ENCODE assay signal across 19 cellular contexts in the genomic region with DNA sequence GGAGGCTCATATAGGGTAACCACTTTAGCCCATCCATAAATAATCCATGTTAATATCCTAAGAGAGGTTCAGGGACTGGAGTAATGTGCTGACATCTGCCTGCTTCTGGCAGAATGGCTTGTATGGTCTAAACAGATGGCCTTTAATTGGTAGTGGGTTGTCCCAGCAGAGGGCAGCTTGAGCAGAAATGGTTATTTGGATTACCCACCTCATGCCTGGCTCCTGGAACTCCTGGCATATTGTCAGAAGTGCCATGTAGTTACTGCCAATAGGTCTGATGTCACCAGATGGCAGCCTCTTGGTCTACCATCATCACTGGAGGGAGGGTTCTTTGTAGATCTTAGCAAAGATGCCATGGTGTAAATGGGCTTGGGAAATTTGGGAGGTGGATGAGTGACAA.
DNase-seq lines count a peak whose midpoint lies in the region; ATAC-seq and TF ChIP-seq lines count a peak whose summit lies in the region.
"Had no signal": no experiment of that assay in that cellular context is flagged by ENCODE, and none has a peak within 500 bp of the region (broad histone marks: within the 10 kb centered on the region; RNA-seq: fewer than 3 reads in every experiment).

No MANE protein-coding gene starts in this region.

- H3K9me3 ChIP-seq in SK-N-SH = no peaks in the 10 kb centered on the region

- H3K4me1 Mint-ChIP-seq in stimulated activated naive CD8-positive, alpha-beta T cell treated with anti-CD3 and anti-CD28 coated beads, Interleukin-15, amount 100 ng/mL, for 72 hours = no peaks in the 10 kb centered on the region
- H3K4me1 Mint-ChIP-seq: B cell; CD4-positive, CD25-positive, alpha-beta regulatory T cell had no signal

- H3K79me2 ChIP-seq in SK-N-SH (ENCODE audit: insufficient read depth) = no peaks in the 10 kb centered on the region

- no peak for TF ChIP-seq EP300 in SK-N-SH (IDR thresholded peaks at IDR 0.05; ENCODE audit: borderline replicate concordance in 1 of 2, low read depth in 1 of 2, low read length in 1 of 2)

- no peak overlapping the region for H3K27ac Mint-ChIP-seq in stimulated activated naive CD8-positive, alpha-beta T cell treated with anti-CD3 and anti-CD28 coated beads, Interleukin-15, amount 100 ng/mL, for 72 hours
- H3K27ac Mint-ChIP-seq: B cell; CD4-positive, CD25-positive, alpha-beta regulatory T cell had no signal

- TF ChIP-seq CTCF in SK-N-SH (IDR thresholded peaks at IDR 0.05) = no peak

- no peak overlapping the region for H3K4me2 ChIP-seq in SK-N-SH
- H3K4me2 ChIP-seq: KMS-11 had no signal

- no peaks in the 10 kb centered on the region for H3K36me3 ChIP-seq in SK-N-SH (replicated peaks in 1 of 2; ENCODE audit: control insufficient read depth in 1 of 2, insufficient read depth in 2 of 2, low read length in 1 of 2)

- no peak for ATAC-seq in SK-N-SH treated with all-trans-retinoic acid at 6 μM for 48 hours
- no peak for ATAC-seq in stimulated activated naive CD8-positive, alpha-beta T cell treated with anti-CD3 and anti-CD28 coated beads, Interleukin-15, amount 100 ng/mL, for 72 hours

- no peaks in the 10 kb centered on the region for H3K27me3 ChIP-seq in SK-N-SH (ENCODE audit: insufficient read depth)

- H3K9me3 Mint-ChIP-seq in stimulated activated naive CD8-positive, alpha-beta T cell treated with anti-CD3 and anti-CD28 coated beads, Interleukin-15, amount 100 ng/mL, for 72 hours = no peaks in the 10 kb centered on the region

- H3K9me2 ChIP-seq in SK-N-SH = no peaks in the 10 kb centered on the region

- H3K27me3 Mint-ChIP-seq in stimulated activated naive CD8-positive, alpha-beta T cell treated with anti-CD3 and anti-CD28 coated beads, Interleukin-15, amount 100 ng/mL, for 72 hours = no peaks in the 10 kb centered on the region
- H3K27me3 Mint-ChIP-seq: B cell; CD4-positive, CD25-positive, alpha-beta regulatory T cell had no signal

- H4K20me1 ChIP-seq in SK-N-SH (ENCODE audit: insufficient read depth) = no peaks in the 10 kb centered on the region

- H3F3A ChIP-seq in SK-N-SH (replicated peaks; ENCODE audit: insufficient read depth) = no peaks in the 10 kb centered on the region

- DNase-seq in SK-N-SH (peak; percentile 26), NCI-H1694 treated with DMSO at 0.1 percent for 48 hours (lab: John Stamatoyannopoulos, UW) (peak; percentile 98), NCI-H69 (lab: John Stamatoyannopoulos, UW) (peak; percentile 96), GF-D8 (lab: John Stamatoyannopoulos, UW) (no peak), iPS-NIHi7 (ENCODE audit: extremely low spot score) (no peak)
- DNase-seq in stimulated activated CD4-positive, alpha-beta T cell treated with anti-CD3 and anti-CD28 coated beads, Interleukin-4, amount 100 ng/mL, for 24 hours = no peak
- DNase-seq in stimulated activated naive CD8-positive, alpha-beta T cell treated with anti-CD3 and anti-CD28 coated beads, Interleukin-15, amount 100 ng/mL, for 72 hours = no peak
- DNase-seq: 8988T; CD4-positive, CD25-positive, alpha-beta regulatory T cell; COR-L47; NCI-H1048; NCI-H1436 treated with DMSO at 0.1 percent for 48 hours; NCI-H226; OCI-M1; T-helper 2 cell had no signal

- no peaks in the 10 kb centered on the region; a peak in 1 of 4 replicates for H3K4me1 ChIP-seq in SK-N-SH (ENCODE audit: control insufficient read depth in 1 of 2, insufficient read depth in 2 of 2, low read depth in 1 of 2, low read length in 1 of 2)

- POLR2A ChIA-PET in SK-N-SH (lab: Yijun Ruan, JAX) = no interaction called here

- no peak overlapping the region for H3K9ac ChIP-seq in SK-N-SH
- H3K9ac ChIP-seq: KMS-11 had no signal

- no peak overlapping the region for H3K4me3 Mint-ChIP-seq in stimulated activated naive CD8-positive, alpha-beta T cell treated with anti-CD3 and anti-CD28 coated beads, Interleukin-15, amount 100 ng/mL, for 72 hours
- H3K4me3 Mint-ChIP-seq: B cell; CD4-positive, CD25-positive, alpha-beta regulatory T cell had no signal

- no peak for TF ChIP-seq RAD21 in SK-N-SH (IDR thresholded peaks at IDR 0.05; ENCODE audit: low read length)

- no peak overlapping the region for H3K27ac ChIP-seq in SK-N-SH (ENCODE audit: low read depth in 2 of 2, low read length in 1 of 2)
- H3K27ac ChIP-seq: KMS-11, RWPE1 had no signal

- CTCF ChIA-PET in SK-N-SH (lab: Yijun Ruan, JAX) = interaction anchor here (0.7 to 1.3 kb wide), 2 partner anchors 9 to 422 kb away, joined by 3 to 4 read pairs; no protein-coding TSS in a partner anchor

- no peak overlapping the region for H3K4me3 ChIP-seq in SK-N-SH (ENCODE audit: low read depth in 2 of 2, low read length in 1 of 2)

- H2AFZ ChIP-seq in SK-N-SH (ENCODE audit: low read depth) = no peak overlapping the region

TF ChIP-seq in SK-N-SH, 30 proteins besides CTCF, POLR2A, EP300 and RAD21:
- no peak for TF ChIP-seq TEAD4 (IDR thresholded peaks at IDR 0.05; ENCODE audit: borderline replicate concordance, insufficient read depth)
- TF ChIP-seq NFIC (IDR thresholded peaks at IDR 0.05; ENCODE audit: borderline replicate concordance) = no peak
- TF ChIP-seq FOXJ3 (CRISPR knock-in tag; IDR thresholded peaks at IDR 0.05) = no peak
- TF ChIP-seq CHD2 (IDR thresholded peaks at IDR 0.05; ENCODE audit: low read length, partially characterized antibody) = no peak
- TF ChIP-seq JUND (IDR thresholded peaks at IDR 0.05) = no peak
- TF ChIP-seq TAF1 (IDR thresholded peaks at IDR 0.05; ENCODE audit: borderline replicate concordance, low read depth, low read length) = no peak
- no peak for TF ChIP-seq POLR2AphosphoS5 (IDR thresholded peaks at IDR 0.05; ENCODE audit: low read depth, low read length)
- TF ChIP-seq, protein P1, sequence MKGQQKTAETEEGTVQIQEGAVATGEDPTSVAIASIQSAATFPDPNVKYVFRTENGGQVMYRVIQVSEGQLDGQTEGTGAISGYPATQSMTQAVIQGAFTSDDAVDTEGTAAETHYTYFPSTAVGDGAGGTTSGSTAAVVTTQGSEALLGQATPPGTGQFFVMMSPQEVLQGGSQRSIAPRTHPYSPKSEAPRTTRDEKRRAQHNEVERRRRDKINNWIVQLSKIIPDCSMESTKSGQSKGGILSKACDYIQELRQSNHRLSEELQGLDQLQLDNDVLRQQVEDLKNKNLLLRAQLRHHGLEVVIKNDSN (IDR thresholded peaks at IDR 0.05; ENCODE audit: borderline replicate concordance, low read depth) = no peak
- TF ChIP-seq, protein P2, sequence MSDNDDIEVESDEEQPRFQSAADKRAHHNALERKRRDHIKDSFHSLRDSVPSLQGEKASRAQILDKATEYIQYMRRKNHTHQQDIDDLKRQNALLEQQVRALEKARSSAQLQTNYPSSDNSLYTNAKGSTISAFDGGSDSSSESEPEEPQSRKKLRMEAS (IDR thresholded peaks at IDR 0.05; ENCODE audit: low read depth) = no peak
- TF ChIP-seq EZH2phosphoT487 (IDR thresholded peaks at IDR 0.05; ENCODE audit: borderline replicate concordance, low read depth) = no peak
- TF ChIP-seq, protein P3, sequence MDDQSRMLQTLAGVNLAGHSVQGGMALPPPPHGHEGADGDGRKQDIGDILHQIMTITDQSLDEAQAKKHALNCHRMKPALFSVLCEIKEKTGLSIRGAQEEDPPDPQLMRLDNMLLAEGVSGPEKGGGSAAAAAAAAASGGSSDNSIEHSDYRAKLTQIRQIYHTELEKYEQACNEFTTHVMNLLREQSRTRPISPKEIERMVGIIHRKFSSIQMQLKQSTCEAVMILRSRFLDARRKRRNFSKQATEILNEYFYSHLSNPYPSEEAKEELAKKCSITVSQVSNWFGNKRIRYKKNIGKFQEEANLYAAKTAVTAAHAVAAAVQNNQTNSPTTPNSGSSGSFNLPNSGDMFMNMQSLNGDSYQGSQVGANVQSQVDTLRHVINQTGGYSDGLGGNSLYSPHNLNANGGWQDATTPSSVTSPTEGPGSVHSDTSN (IDR thresholded peaks at IDR 0.05) = no peak

TF ChIP-seq in SK-N-SH treated with all-trans-retinoic acid at 6 μM for 48 hours, 23 proteins besides CTCF, POLR2A, EP300 and RAD21:
- TF ChIP-seq PPARA (CRISPR knock-in tag; IDR thresholded peaks at IDR 0.05; ENCODE audit: borderline replicate concordance) (no peak), TCF4 (CRISPR knock-in tag; IDR thresholded peaks at IDR 0.05; ENCODE audit: borderline replicate concordance) (no peak), ARNTL (CRISPR knock-in tag; IDR thresholded peaks at IDR 0.05; ENCODE audit: borderline replicate concordance, low read depth) (no peak), BACH2 (CRISPR knock-in tag; IDR thresholded peaks at IDR 0.05; ENCODE audit: borderline replicate concordance) (no peak), OSR1 (CRISPR knock-in tag; IDR thresholded peaks at IDR 0.05) (no peak), ISL1 (CRISPR knock-in tag; IDR thresholded peaks at IDR 0.05) (no peak), RARB (CRISPR knock-in tag; IDR thresholded peaks at IDR 0.05) (no peak), ESRRG (CRISPR knock-in tag; IDR thresholded peaks at IDR 0.05) (no peak), ZNF565 (CRISPR knock-in tag; conservative IDR thresholded peaks at IDR 0.05; ENCODE audit: low read depth) (no peak), ZNF8 (CRISPR knock-in tag; IDR thresholded peaks at IDR 0.05) (no peak)
- TF ChIP-seq, protein P4, sequence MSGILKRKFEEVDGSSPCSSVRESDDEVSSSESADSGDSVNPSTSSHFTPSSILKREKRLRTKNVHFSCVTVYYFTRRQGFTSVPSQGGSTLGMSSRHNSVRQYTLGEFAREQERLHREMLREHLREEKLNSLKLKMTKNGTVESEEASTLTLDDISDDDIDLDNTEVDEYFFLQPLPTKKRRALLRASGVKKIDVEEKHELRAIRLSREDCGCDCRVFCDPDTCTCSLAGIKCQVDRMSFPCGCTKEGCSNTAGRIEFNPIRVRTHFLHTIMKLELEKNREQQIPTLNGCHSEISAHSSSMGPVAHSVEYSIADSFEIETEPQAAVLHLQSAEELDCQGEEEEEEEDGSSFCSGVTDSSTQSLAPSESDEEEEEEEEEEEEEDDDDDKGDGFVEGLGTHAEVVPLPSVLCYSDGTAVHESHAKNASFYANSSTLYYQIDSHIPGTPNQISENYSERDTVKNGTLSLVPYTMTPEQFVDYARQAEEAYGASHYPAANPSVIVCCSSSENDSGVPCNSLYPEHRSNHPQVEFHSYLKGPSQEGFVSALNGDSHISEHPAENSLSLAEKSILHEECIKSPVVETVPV (CRISPR knock-in tag; IDR thresholded peaks at IDR 0.05) = no peak
- TF ChIP-seq, protein P5, sequence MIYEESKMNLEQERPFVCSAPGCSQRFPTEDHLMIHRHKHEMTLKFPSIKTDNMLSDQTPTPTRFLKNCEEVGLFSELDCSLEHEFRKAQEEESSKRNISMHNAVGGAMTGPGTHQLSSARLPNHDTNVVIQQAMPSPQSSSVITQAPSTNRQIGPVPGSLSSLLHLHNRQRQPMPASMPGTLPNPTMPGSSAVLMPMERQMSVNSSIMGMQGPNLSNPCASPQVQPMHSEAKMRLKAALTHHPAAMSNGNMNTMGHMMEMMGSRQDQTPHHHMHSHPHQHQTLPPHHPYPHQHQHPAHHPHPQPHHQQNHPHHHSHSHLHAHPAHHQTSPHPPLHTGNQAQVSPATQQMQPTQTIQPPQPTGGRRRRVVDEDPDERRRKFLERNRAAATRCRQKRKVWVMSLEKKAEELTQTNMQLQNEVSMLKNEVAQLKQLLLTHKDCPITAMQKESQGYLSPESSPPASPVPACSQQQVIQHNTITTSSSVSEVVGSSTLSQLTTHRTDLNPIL (CRISPR knock-in tag; IDR thresholded peaks at IDR 0.05; ENCODE audit: low read depth) = no peak

Comparison
In these comparisons a context has a peak if more than half of its experiments do, and no peak if none do; other contexts are left out.
1. DNase-seq: peak in SK-N-SH (single experiment), NCI-H1694 treated with DMSO at 0.1 percent for 48 hours (single experiment) and NCI-H69 (single experiment); none in stimulated activated CD4-positive, alpha-beta T cell treated with anti-CD3 and anti-CD28 coated beads, Interleukin-4, amount 100 ng/mL, for 24 hours (single experiment), GF-D8 (single experiment), iPS-NIHi7 (single experiment) and stimulated activated naive CD8-positive, alpha-beta T cell treated with anti-CD3 and anti-CD28 coated beads, Interleukin-15, amount 100 ng/mL, for 72 hours (0 of 2).